In genomic region chr3:159751141-159751540, GRCh38 we compare ENCODE assay signal across 21 cellular contexts.
"Had no signal": no experiment of that assay in that cellular context is flagged by ENCODE, and none has a peak within 500 bp of the region (broad histone marks: within the 10 kb centered on the region; RNA-seq: fewer than 3 reads in every experiment).

No MANE protein-coding gene starts in this region.

- H3K36me3 Mint-ChIP-seq: activated naive CD4-positive, alpha-beta T cell treated with anti-CD3 and anti-CD28 coated beads, Interleukin-2, amount 10 ng/mL, durations not matched to agents 7 days and 5 days; stimulated activated effector memory CD8-positive, alpha-beta T cell treated with anti-CD3 and anti-CD28 coated beads, Interleukin-12 subunit alpha, Interleukin-12 subunit beta, amount 100 ng/mL, for 72 hours had no signal

- H3K27ac ChIP-seq: epithelial cell of prostate, gastroesophageal sphincter, heart left ventricle, left ventricle myocardium inferior, prostate gland, stomach had no signal

- H3K27me3 Mint-ChIP-seq: activated CD4-positive, alpha-beta T cell treated with anti-CD3 and anti-CD28 coated beads, Interleukin-2, amount 10 ng/mL, durations not matched to agents 7 days and 5 days; activated naive CD4-positive, alpha-beta T cell treated with anti-CD3 and anti-CD28 coated beads, Interleukin-2, amount 10 ng/mL, durations not matched to agents 7 days and 5 days had no signal

- H3K27me3 ChIP-seq: gastroesophageal sphincter, heart left ventricle, stomach had no signal

- H3K36me3 ChIP-seq: gastroesophageal sphincter, heart left ventricle, prostate gland, stomach had no signal

- H3K4me3 ChIP-seq: gastroesophageal sphincter, heart left ventricle, left ventricle myocardium inferior, prostate gland, stomach had no signal

- H3K4me3 Mint-ChIP-seq: activated CD4-positive, alpha-beta T cell treated with anti-CD3 and anti-CD28 coated beads, Interleukin-2, amount 10 ng/mL, durations not matched to agents 7 days and 5 days; activated naive CD4-positive, alpha-beta T cell treated with anti-CD3 and anti-CD28 coated beads, Interleukin-2, amount 10 ng/mL, durations not matched to agents 7 days and 5 days; activated naive CD8-positive, alpha-beta T cell treated with anti-CD3 and anti-CD28 coated beads, Interleukin-2, amount 50 U/mL, for 24 hours; activated T-cell treated with anti-CD3 and anti-CD28 coated beads, Interleukin-2, amount 50 U/mL, for 4 hours; endodermal cell; neural crest cell; stimulated activated effector memory CD8-positive, alpha-beta T cell treated with anti-CD3 and anti-CD28 coated beads, Interleukin-12 subunit alpha, Interleukin-12 subunit beta, amount 100 ng/mL, for 72 hours; T-helper 1 cell treated with Interleukin-12 subunit alpha and Interleukin-12 subunit beta and Interleukin-4 antibody, amounts not matched to agents 30 μg/mL and 1 μg/mL, for 36 hours had no signal

- H3K27ac Mint-ChIP-seq: activated CD4-positive, alpha-beta T cell treated with anti-CD3 and anti-CD28 coated beads, Interleukin-2, amount 10 ng/mL, durations not matched to agents 7 days and 5 days; activated naive CD4-positive, alpha-beta T cell treated with anti-CD3 and anti-CD28 coated beads, Interleukin-2, amount 10 ng/mL, durations not matched to agents 7 days and 5 days; activated naive CD8-positive, alpha-beta T cell treated with anti-CD3 and anti-CD28 coated beads, Interleukin-2, amount 50 U/mL, for 24 hours; endodermal cell; stimulated activated effector memory CD8-positive, alpha-beta T cell treated with anti-CD3 and anti-CD28 coated beads, Interleukin-12 subunit alpha, Interleukin-12 subunit beta, amount 100 ng/mL, for 72 hours; T-helper 1 cell treated with Interleukin-12 subunit alpha and Interleukin-12 subunit beta and Interleukin-4 antibody, amounts not matched to agents 30 μg/mL and 1 μg/mL, for 36 hours had no signal

- H3K4me1 ChIP-seq: left ventricle myocardium inferior, prostate gland, stomach had no signal

- ATAC-seq: activated CD4-positive, CD25-positive, alpha-beta regulatory T cell treated with anti-CD3 and anti-CD28 coated beads, Interleukin-2, amount 50 U/mL, for 24 hours; activated naive CD8-positive, alpha-beta T cell treated with anti-CD3 and anti-CD28 coated beads, Interleukin-2, amount 50 U/mL, for 24 hours; activated T-cell treated with anti-CD3 and anti-CD28 coated beads, Interleukin-2, amount 50 U/mL, for 4 hours; gastroesophageal sphincter; heart left ventricle; right cardiac atrium; stimulated activated effector memory CD8-positive, alpha-beta T cell treated with anti-CD3 and anti-CD28 coated beads, Interleukin-12 subunit alpha, Interleukin-12 subunit beta, amount 100 ng/mL, for 72 hours had no signal

- H3K9me3 ChIP-seq: gastroesophageal sphincter, prostate gland had no signal

- H3K9me3 Mint-ChIP-seq: activated naive CD4-positive, alpha-beta T cell treated with anti-CD3 and anti-CD28 coated beads, Interleukin-2, amount 10 ng/mL, durations not matched to agents 7 days and 5 days; T-helper 1 cell treated with Interleukin-12 subunit alpha and Interleukin-12 subunit beta and Interleukin-4 antibody, amounts not matched to agents 30 μg/mL and 1 μg/mL, for 36 hours had no signal

- DNase-seq: activated CD4-positive, alpha-beta T cell treated with anti-CD3 and anti-CD28 coated beads, Interleukin-2, amount 10 ng/mL, durations not matched to agents 7 days and 5 days; activated CD8-positive, alpha-beta memory T cell treated with anti-CD3 and anti-CD28 coated beads, Interleukin-2, amount 50 U/mL, for 4 hours; activated naive CD4-positive, alpha-beta T cell treated with anti-CD3 and anti-CD28 coated beads, Interleukin-2, amount 10 ng/mL, durations not matched to agents 7 days and 5 days; activated naive CD8-positive, alpha-beta T cell treated with anti-CD3 and anti-CD28 coated beads, Interleukin-2, amount 50 U/mL, for 24 hours; activated T-cell treated with anti-CD3 and anti-CD28 coated beads, Interleukin-2, amount 50 U/mL, for 4 hours; endodermal cell; heart left ventricle; kidney glomerular epithelial cell; left ventricle myocardium inferior; right cardiac atrium; small intestine; stimulated activated CD4-positive, alpha-beta T cell treated with anti-CD3 and anti-CD28 coated beads, Interleukin-4, amount 100 ng/mL, for 24 hours; stomach; trophoblast cell had no signal

- H3K4me1 Mint-ChIP-seq: activated CD4-positive, alpha-beta T cell treated with anti-CD3 and anti-CD28 coated beads, Interleukin-2, amount 10 ng/mL, durations not matched to agents 7 days and 5 days; activated naive CD4-positive, alpha-beta T cell treated with anti-CD3 and anti-CD28 coated beads, Interleukin-2, amount 10 ng/mL, durations not matched to agents 7 days and 5 days; activated naive CD8-positive, alpha-beta T cell treated with anti-CD3 and anti-CD28 coated beads, Interleukin-2, amount 50 U/mL, for 24 hours; endodermal cell; neural crest cell; stimulated activated effector memory CD8-positive, alpha-beta T cell treated with anti-CD3 and anti-CD28 coated beads, Interleukin-12 subunit alpha, Interleukin-12 subunit beta, amount 100 ng/mL, for 72 hours had no signal
